Comparison of ENCODE assay signal across 1 cellular context in the genomic region with DNA sequence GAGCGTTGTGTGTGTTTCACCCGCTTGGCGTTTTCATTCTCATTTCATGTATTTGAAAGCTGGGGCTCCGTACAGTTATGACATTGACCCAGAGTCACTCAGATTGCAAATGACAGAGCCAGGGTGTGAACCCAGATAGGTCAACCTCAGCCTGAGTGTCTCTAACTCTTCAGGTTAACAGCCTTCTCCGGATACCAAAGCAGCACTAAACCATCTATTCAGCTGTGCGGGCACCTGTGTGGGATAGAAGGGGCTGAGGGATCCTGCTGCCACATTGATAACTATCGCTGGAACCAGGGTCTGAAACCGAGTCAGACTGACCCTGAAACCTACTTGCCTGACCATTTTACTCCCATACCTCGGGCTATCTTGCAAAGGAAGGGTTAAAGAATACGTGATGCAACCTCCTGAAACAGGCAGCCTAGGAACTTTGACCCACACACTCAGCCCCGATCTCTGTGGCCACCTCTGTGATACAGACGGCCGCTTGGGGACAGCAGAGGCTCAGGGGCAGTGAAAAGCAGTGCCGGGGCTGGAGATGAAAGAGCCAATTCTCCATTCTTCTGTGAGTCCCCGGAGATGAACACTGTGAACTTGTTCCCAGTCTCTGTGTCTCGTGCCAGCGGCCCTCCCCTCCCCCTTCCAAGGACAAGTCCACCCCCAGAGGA.
TF ChIP-seq lines count a peak whose summit lies in the region.

No MANE protein-coding gene starts in this region.

TF ChIP-seq in HepG2, 621 proteins besides CTCF, POLR2A, EP300 and RAD21 (continued from another document and continues in another):
- TF ChIP-seq ZHX2 (IDR thresholded peaks at IDR 0.05; ENCODE audit: low read depth) (peak; percentile 27; the same call in 1 of the 2 replicates), ZHX2 (CRISPR knock-in tag; IDR thresholded peaks at IDR 0.05; ENCODE audit: borderline replicate concordance) (no peak), MAZ (IDR thresholded peaks at IDR 0.05; ENCODE audit: borderline replicate concordance, low read depth, low read length) (peak; percentile 37; the same call in 1 of the 2 replicates), MAZ (CRISPR knock-in tag; IDR thresholded peaks at IDR 0.05; ENCODE audit: low read depth) (no peak), BRF2 (CRISPR knock-in tag; IDR thresholded peaks at IDR 0.05) (no peak), ZNF562 (CRISPR knock-in tag; IDR thresholded peaks at IDR 0.05; ENCODE audit: borderline replicate concordance) (no peak), ZNF782 (CRISPR knock-in tag; IDR thresholded peaks at IDR 0.05; ENCODE audit: borderline replicate concordance) (peak; percentile 81; the same call in 1 of the 2 replicates), EHMT2 (IDR thresholded peaks at IDR 0.05; ENCODE audit: borderline replicate concordance, low read depth, low read length) (no peak), SP140L (CRISPR knock-in tag; IDR thresholded peaks at IDR 0.05; ENCODE audit: borderline replicate concordance) (peak; percentile 98), ZNF282 (IDR thresholded peaks at IDR 0.05; ENCODE audit: partially characterized antibody) (no peak), WIZ (CRISPR knock-in tag; IDR thresholded peaks at IDR 0.05) (no peak), MLX (CRISPR knock-in tag; IDR thresholded peaks at IDR 0.05) (peak; percentile 53), SRSF1 (optimal IDR thresholded peaks at IDR 0.05; ENCODE audit: low read depth, low read length) (no peak), ZMYM3 (CRISPR knock-in tag; IDR thresholded peaks at IDR 0.05) (peak; percentile 88), ZNF776 (CRISPR knock-in tag; IDR thresholded peaks at IDR 0.05) (no peak), MTF2 (CRISPR knock-in tag; IDR thresholded peaks at IDR 0.05; ENCODE audit: borderline replicate concordance) (peak; percentile 96), GATAD2A (CRISPR knock-in tag; IDR thresholded peaks at IDR 0.05) (peak; percentile 95), CBX2 (IDR thresholded peaks at IDR 0.05; ENCODE audit: low read depth, low read length) (no peak), CBX2 (CRISPR knock-in tag; IDR thresholded peaks at IDR 0.05; ENCODE audit: low read depth) (peak; percentile 70; the same call in 1 of the 2 replicates), MBNL3 (CRISPR knock-in tag; conservative IDR thresholded peaks at IDR 0.05) (no peak), ZMYM2 (CRISPR knock-in tag; IDR thresholded peaks at IDR 0.05) (peak; percentile 82; the same call in 1 of the 2 replicates), MTA3 (CRISPR knock-in tag; IDR thresholded peaks at IDR 0.05) (no peak), KMT2B (CRISPR knock-in tag; IDR thresholded peaks at IDR 0.05) (peak; percentile 80), MATR3 (CRISPR knock-in tag; IDR thresholded peaks at IDR 0.05) (no peak), ZNF10 (CRISPR knock-in tag; IDR thresholded peaks at IDR 0.05; ENCODE audit: borderline replicate concordance, low read depth) (no peak), ISX (CRISPR knock-in tag; conservative IDR thresholded peaks at IDR 0.05) (no peak), NFE2L2 (IDR thresholded peaks at IDR 0.05; ENCODE audit: low read length) (no peak), ZBTB7A (CRISPR knock-in tag; IDR thresholded peaks at IDR 0.05) (no peak; the same call in 1 of the 2 replicates), U2AF2 (IDR thresholded peaks at IDR 0.05; ENCODE audit: low read depth, low read length) (no peak), ZNF670 (CRISPR knock-in tag; IDR thresholded peaks at IDR 0.05; ENCODE audit: borderline replicate concordance) (peak; percentile 96), NFRKB (IDR thresholded peaks at IDR 0.05) (no peak), MXD4 (CRISPR knock-in tag; IDR thresholded peaks at IDR 0.05) (peak; percentile 76; the same call in 1 of the 2 replicates), ZNF788 (CRISPR knock-in tag; IDR thresholded peaks at IDR 0.05; ENCODE audit: borderline replicate concordance) (peak; percentile 98; the same call in 1 of the 2 replicates), AGO1 (IDR thresholded peaks at IDR 0.05; ENCODE audit: low read depth, low read length, poor library complexity, severe bottlenecking) (no peak), TRAFD1 (CRISPR knock-in tag; IDR thresholded peaks at IDR 0.05; ENCODE audit: borderline replicate concordance) (no peak), PRMT3 (CRISPR knock-in tag; IDR thresholded peaks at IDR 0.05; ENCODE audit: borderline replicate concordance, low read depth) (no peak), MEIS2 (CRISPR knock-in tag; IDR thresholded peaks at IDR 0.05) (no peak), MYC (CRISPR knock-in tag; IDR thresholded peaks at IDR 0.05; ENCODE audit: borderline replicate concordance) (peak; percentile 54; the same call in 1 of the 2 replicates), ZNF362 (CRISPR knock-in tag; IDR thresholded peaks at IDR 0.05; ENCODE audit: borderline replicate concordance) (peak; percentile 77; the same call in 1 of the 2 replicates), ZNF337 (CRISPR knock-in tag; IDR thresholded peaks at IDR 0.05; ENCODE audit: borderline replicate concordance, low read depth) (peak; percentile 79; the same call in 1 of the 2 replicates), ZNF33A (CRISPR knock-in tag; IDR thresholded peaks at IDR 0.05; ENCODE audit: borderline replicate concordance) (peak; percentile 52; the same call in 1 of the 2 replicates), BORCS8-MEF2B (CRISPR knock-in tag; IDR thresholded peaks at IDR 0.05) (peak; percentile 66), BATF2 (CRISPR knock-in tag; IDR thresholded peaks at IDR 0.05) (no peak), ZNF496 (CRISPR knock-in tag; IDR thresholded peaks at IDR 0.05; ENCODE audit: insufficient replicate concordance) (no peak), YEATS4 (CRISPR knock-in tag; IDR thresholded peaks at IDR 0.05; ENCODE audit: borderline replicate concordance) (peak; percentile 62; the same call in 1 of the 2 replicates), FOSL1 (CRISPR knock-in tag; IDR thresholded peaks at IDR 0.05; ENCODE audit: borderline replicate concordance) (no peak)
- TF ChIP-seq, protein P1, sequence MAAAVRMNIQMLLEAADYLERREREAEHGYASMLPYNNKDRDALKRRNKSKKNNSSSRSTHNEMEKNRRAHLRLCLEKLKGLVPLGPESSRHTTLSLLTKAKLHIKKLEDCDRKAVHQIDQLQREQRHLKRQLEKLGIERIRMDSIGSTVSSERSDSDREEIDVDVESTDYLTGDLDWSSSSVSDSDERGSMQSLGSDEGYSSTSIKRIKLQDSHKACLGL (CRISPR knock-in tag; IDR thresholded peaks at IDR 0.05) = no peak
- TF ChIP-seq, protein P2, sequence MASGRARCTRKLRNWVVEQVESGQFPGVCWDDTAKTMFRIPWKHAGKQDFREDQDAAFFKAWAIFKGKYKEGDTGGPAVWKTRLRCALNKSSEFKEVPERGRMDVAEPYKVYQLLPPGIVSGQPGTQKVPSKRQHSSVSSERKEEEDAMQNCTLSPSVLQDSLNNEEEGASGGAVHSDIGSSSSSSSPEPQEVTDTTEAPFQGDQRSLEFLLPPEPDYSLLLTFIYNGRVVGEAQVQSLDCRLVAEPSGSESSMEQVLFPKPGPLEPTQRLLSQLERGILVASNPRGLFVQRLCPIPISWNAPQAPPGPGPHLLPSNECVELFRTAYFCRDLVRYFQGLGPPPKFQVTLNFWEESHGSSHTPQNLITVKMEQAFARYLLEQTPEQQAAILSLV (CRISPR knock-in tag; IDR thresholded peaks at IDR 0.05; ENCODE audit: borderline replicate concordance) = no peak; the same call in 1 of the 2 replicates
